ENCODE assay signal across 25 cellular contexts in the genomic region with DNA sequence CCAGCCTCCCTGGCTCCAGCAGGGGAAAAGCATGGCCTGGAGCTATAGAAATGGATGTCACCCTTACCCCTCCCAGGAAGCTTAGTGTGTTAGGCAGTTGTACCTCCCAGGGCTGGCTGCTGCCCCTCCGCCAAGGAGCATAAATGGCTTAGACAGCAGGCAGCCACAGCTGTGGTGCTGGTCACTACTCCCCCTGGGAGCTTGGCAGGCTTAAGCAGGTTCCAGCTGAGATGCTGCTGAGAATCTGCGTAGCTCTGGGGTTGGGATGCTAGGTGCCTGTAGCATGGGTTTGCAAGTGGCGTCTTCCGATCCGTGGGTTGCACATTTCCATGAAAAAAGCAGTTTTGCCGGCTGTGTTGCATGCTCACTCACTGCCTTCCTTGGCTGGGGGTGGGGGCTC.
"Had no signal": no experiment of that assay in that cellular context is flagged by ENCODE, and none has a peak within 500 bp of the region (broad histone marks: within the 10 kb centered on the region; RNA-seq: fewer than 3 reads in every experiment).

No MANE protein-coding gene starts in this region.

- H3K4me1 Mint-ChIP-seq: activated B cell treated with CpG ODN at 0.5 μM for 24 hours; activated CD4-positive, alpha-beta T cell treated with anti-CD3 and anti-CD28 coated beads, Interleukin-2, amount 10 ng/mL, durations not matched to agents 7 days and 5 days; activated naive CD4-positive, alpha-beta T cell treated with anti-CD3 and anti-CD28 coated beads, Interleukin-2, amount 10 ng/mL, durations not matched to agents 7 days and 5 days; activated naive CD8-positive, alpha-beta T cell treated with anti-CD3 and anti-CD28 coated beads for 36 hours; T-helper 17 cell had no signal

- H3K36me3 Mint-ChIP-seq: activated CD4-positive, alpha-beta memory T cell treated with anti-CD3 and anti-CD28 coated beads for 36 hours; activated naive CD4-positive, alpha-beta T cell treated with anti-CD3 and anti-CD28 coated beads, Interleukin-2, amount 10 ng/mL, durations not matched to agents 7 days and 5 days; activated naive CD8-positive, alpha-beta T cell treated with anti-CD3 and anti-CD28 coated beads for 36 hours had no signal

- H3K4me3 ChIP-seq: cardiac muscle cell, K562 had no signal

- H3K9me3 Mint-ChIP-seq: activated B cell treated with CpG ODN at 0.5 μM for 24 hours; activated CD4-positive, alpha-beta memory T cell treated with anti-CD3 and anti-CD28 coated beads for 36 hours; activated CD4-positive, alpha-beta T cell treated with anti-CD3 and anti-CD28 coated beads, Interleukin-2, amount 10 ng/mL, durations not matched to agents 7 days and 5 days; activated naive CD4-positive, alpha-beta T cell treated with anti-CD3 and anti-CD28 coated beads, Interleukin-2, amount 10 ng/mL, durations not matched to agents 7 days and 5 days; activated naive CD8-positive, alpha-beta T cell treated with anti-CD3 and anti-CD28 coated beads for 36 hours; activated T-helper 2 cell treated with anti-CD3 and anti-CD28 coated beads, Interferon-gamma antibody, Interleukin-2, Interleukin-4, amounts not matched to agents 10 μg/mL and 5 μg/mL and 100 μg/mL, durations not matched to agents 14 hours and 24 hours and 36 hours had no signal

- H3K27me3 ChIP-seq: brain microvascular endothelial cell, cardiac muscle cell had no signal

- ATAC-seq: K562, T-helper 17 cell had no signal

- H3K27ac ChIP-seq: brain microvascular endothelial cell, cardiac muscle cell had no signal

- H3K4me3 Mint-ChIP-seq: activated B cell treated with CpG ODN at 0.5 μM for 24 hours; activated CD4-positive, alpha-beta memory T cell treated with anti-CD3 and anti-CD28 coated beads for 36 hours; activated CD4-positive, alpha-beta T cell treated with anti-CD3 and anti-CD28 coated beads, Interleukin-2, amount 10 ng/mL, durations not matched to agents 7 days and 5 days; activated naive CD4-positive, alpha-beta T cell treated with anti-CD3 and anti-CD28 coated beads, Interleukin-2, amount 10 ng/mL, durations not matched to agents 7 days and 5 days; activated naive CD8-positive, alpha-beta T cell treated with anti-CD3 and anti-CD28 coated beads for 36 hours; T-helper 17 cell had no signal

- H3K27me3 Mint-ChIP-seq: activated B cell treated with CpG ODN at 0.5 μM for 24 hours; activated CD4-positive, alpha-beta T cell treated with anti-CD3 and anti-CD28 coated beads, Interleukin-2, amount 10 ng/mL, durations not matched to agents 7 days and 5 days; activated naive CD4-positive, alpha-beta T cell treated with anti-CD3 and anti-CD28 coated beads, Interleukin-2, amount 10 ng/mL, durations not matched to agents 7 days and 5 days; T-helper 17 cell had no signal

- H3K36me3 ChIP-seq: brain microvascular endothelial cell, cardiac muscle cell had no signal

- FAIRE-seq: K562 had no signal

- H3K27ac Mint-ChIP-seq: activated B cell treated with CpG ODN at 0.5 μM for 24 hours; activated CD4-positive, alpha-beta memory T cell treated with anti-CD3 and anti-CD28 coated beads for 36 hours; activated CD4-positive, alpha-beta T cell treated with anti-CD3 and anti-CD28 coated beads, Interleukin-2, amount 10 ng/mL, durations not matched to agents 7 days and 5 days; activated naive CD4-positive, alpha-beta T cell treated with anti-CD3 and anti-CD28 coated beads, Interleukin-2, amount 10 ng/mL, durations not matched to agents 7 days and 5 days; activated naive CD8-positive, alpha-beta T cell treated with anti-CD3 and anti-CD28 coated beads for 36 hours; activated T-helper 2 cell treated with anti-CD3 and anti-CD28 coated beads, Interferon-gamma antibody, Interleukin-2, Interleukin-4, amounts not matched to agents 10 μg/mL and 5 μg/mL and 100 μg/mL, durations not matched to agents 14 hours and 24 hours and 36 hours; T-helper 17 cell had no signal

- DNase-seq: activated B cell treated with CpG ODN at 0.5 μM for 24 hours; activated CD4-positive, alpha-beta memory T cell treated with anti-CD3 and anti-CD28 coated beads for 36 hours; activated CD4-positive, alpha-beta T cell treated with anti-CD3 and anti-CD28 coated beads for 1 hour; activated CD4-positive, alpha-beta T cell treated with anti-CD3 and anti-CD28 coated beads, Interleukin-2, amount 10 ng/mL, durations not matched to agents 7 days and 5 days; activated CD8-positive, alpha-beta memory T cell treated with anti-CD3 and anti-CD28 coated beads for 24 hours; activated gamma-delta T cell treated with Interleukin-2 at 50 U/mL for 16 hours; activated naive CD4-positive, alpha-beta T cell treated with anti-CD3 and anti-CD28 coated beads, Interleukin-2, amount 10 ng/mL, durations not matched to agents 7 days and 5 days; activated naive CD8-positive, alpha-beta T cell treated with anti-CD3 and anti-CD28 coated beads for 36 hours; activated T-cell treated with anti-CD3 and anti-CD28 coated beads for 4 hours; activated T-cell treated with anti-CD3 and anti-CD28 coated beads, Interleukin-2, amount 50 U/mL, for 48 hours; brain microvascular endothelial cell; Karpas-422; MM.1S; NCI-H1105 treated with DMSO at 0.1 percent for 48 hours; NCI-H1436 treated with DMSO at 0.1 percent for 48 hours; NCI-H187; NCI-H2081; NCI-H510A treated with DMSO at 0.1 percent for 48 hours; NCI-H748 treated with DMSO at 0.1 percent for 48 hours; SIG-M5; T-helper 17 cell; T-helper 9 cell had no signal
